In genomic region chr13:74695021-74695800, GRCh38 we compare ENCODE assay signal across 19 cellular contexts.
A peak's percentile ranks its signal among the peaks of the same experiment; 100 is the strongest.
DNase-seq lines count a peak whose midpoint lies in the region; ATAC-seq and TF ChIP-seq lines count a peak whose summit lies in the region.
"Had no signal": no experiment of that assay in that cellular context is flagged by ENCODE, and none has a peak within 500 bp of the region (broad histone marks: within the 10 kb centered on the region; RNA-seq: fewer than 3 reads in every experiment).

No MANE protein-coding gene starts in this region.

- DNase-seq in ELF-1 (ENCODE audit: low read depth, low spot score) = peak; percentile 20
- DNase-seq in astrocyte of the spinal cord (ENCODE audit: low read depth, low spot score) = peak; percentile 12
- DNase-seq in foreskin fibroblast = peak; percentile 8 to 28
- peak; percentile 9 for DNase-seq in renal cortical epithelial cell (ENCODE audit: low read depth)
- no peak for DNase-seq in effector CD4-positive, alpha-beta T cell
- DNase-seq: 8988T, GF-D8, MV-4-11, NCI-H1417, NCI-H187, NCI-H2107, NCI-H2227 treated with DMSO at 0.1 percent for 48 hours, NCI-H510A treated with DMSO at 0.1 percent for 48 hours, NCI-H82, PC-3 had no signal

- ATAC-seq in HG02763 (IDR thresholded peaks at IDR 0.05; ENCODE audit: unreplicated experiment) (no peak), HG03108 (IDR thresholded peaks at IDR 0.05; ENCODE audit: unreplicated experiment) (no peak), GM18519 (IDR thresholded peaks at IDR 0.05; ENCODE audit: low FRiP score, unreplicated experiment) (no peak)
- ATAC-seq: PC-3 had no signal

- in situ Hi-C loops in astrocyte of the spinal cord (cut with HindIII; ENCODE audit: low sequenced_read_pairs) = no loop called here

- H3K4me3 ChIP-seq in astrocyte of the spinal cord (ENCODE audit: low read depth, low read length) (no peak overlapping the region), foreskin fibroblast (ENCODE audit: low read depth in 1 of 2, low read length in 2 of 2) (no peak overlapping the region)
- H3K4me3 ChIP-seq: HAP-1 had no signal

- TF ChIP-seq CTCF in astrocyte of the spinal cord (IDR thresholded peaks at IDR 0.05; ENCODE audit: low read depth, low read length) (no peak), foreskin fibroblast (IDR thresholded peaks at IDR 0.05; ENCODE audit: low read depth, low read length) (no peak)
